ENCODE assay signal across 19 cellular contexts in genomic region chr10:94210465-94211186, GRCh38.
DNase-seq lines count a peak whose midpoint lies in the region; ATAC-seq and TF ChIP-seq lines count a peak whose summit lies in the region.
"Had no signal": no experiment of that assay in that cellular context is flagged by ENCODE, and none has a peak within 500 bp of the region (broad histone marks: within the 10 kb centered on the region; RNA-seq: fewer than 3 reads in every experiment).

No MANE protein-coding gene starts in this region.

- peaks cover 8% of the 10 kb centered on the region for H3K4me1 Mint-ChIP-seq in glutamatergic neuron (ENCODE audit: low read depth, unreplicated experiment)

- CTCF ChIA-PET in SK-N-SH (lab: Yijun Ruan, JAX), result interaction anchor here (0.9 to 2.2 kb wide), 6 partner anchors 10 to 294 kb away, joined by 3 to 5 read pairs (median 3); no protein-coding TSS in a partner anchor

- H3K4me3 ChIP-seq in SK-N-SH (ENCODE audit: low read depth in 2 of 2, low read length in 1 of 2) (no peak overlapping the region), ovary (no peak overlapping the region), tibial nerve (no peak overlapping the region)
- H3K4me3 ChIP-seq: BLaER1 treated with 17β-estradiol and CSF1 and Interleukin-3, amounts not matched to agents 10 nM and 100 nM; GM12878 had no signal

- TF ChIP-seq POLR2A in ovary (IDR thresholded peaks at IDR 0.05), result no peak
- TF ChIP-seq POLR2A in tibial nerve (IDR thresholded peaks at IDR 0.05), result no peak

- H3K27ac Mint-ChIP-seq in glutamatergic neuron (ENCODE audit: unreplicated experiment), result no peak overlapping the region
- H3K27ac Mint-ChIP-seq: T-cell had no signal

- no peaks in the 10 kb centered on the region for H3K27me3 Mint-ChIP-seq in glutamatergic neuron (ENCODE audit: unreplicated experiment)

- H3K9me3 ChIP-seq in SK-N-SH (no peaks in the 10 kb centered on the region), ovary (no peaks in the 10 kb centered on the region), tibial nerve (no peaks in the 10 kb centered on the region)
- H3K9me3 ChIP-seq: BLaER1 treated with 17β-estradiol and CSF1 and Interleukin-3, amounts not matched to agents 10 nM and 100 nM; neutrophil had no signal

- TF ChIP-seq RAD21 in SK-N-SH (IDR thresholded peaks at IDR 0.05; ENCODE audit: low read length), result no peak

- H3K27ac ChIP-seq in SK-N-SH (ENCODE audit: low read depth in 2 of 2, low read length in 1 of 2) (peak overlapping the region in 1 of 2 experiments; percentile 8; a peak in 2 of 4 replicates), ovary (peak overlapping the region; percentile 16 to 59), tibial nerve (peak overlapping the region in 3 of 4 donors; percentile 25 to 73 (median 58))
- H3K27ac ChIP-seq: BLaER1 treated with 17β-estradiol and CSF1 and Interleukin-3, amounts not matched to agents 10 nM and 100 nM; KMS-11; neutrophil had no signal

- ATAC-seq in SK-N-SH treated with all-trans-retinoic acid at 6 μM for 48 hours, result peak; percentile 20; the same call in 1 of the 3 replicates
- no peak for ATAC-seq in HG03280 (IDR thresholded peaks at IDR 0.05; ENCODE audit: unreplicated experiment)
- ATAC-seq: GM12878, HCT116, sciatic nerve, T-cell had no signal

- intact Hi-C loops in ovary (cut with DNase I), result loop anchor here in 1 of 4 donors (5.0 kb wide), 1 partner anchor 123 kb away; no protein-coding TSS in a partner anchor

- POLR2A ChIA-PET in SK-N-SH (lab: Yijun Ruan, JAX), result no interaction called here

- TF ChIP-seq EP300 in SK-N-SH (IDR thresholded peaks at IDR 0.05; ENCODE audit: borderline replicate concordance in 1 of 2, low read depth in 1 of 2, low read length in 1 of 2) (no peak), ovary (IDR thresholded peaks at IDR 0.05) (no peak), tibial nerve (IDR thresholded peaks at IDR 0.05) (no peak)

- TF ChIP-seq CTCF in SK-N-SH (IDR thresholded peaks at IDR 0.05) (no peak), glutamatergic neuron (IDR thresholded peaks at IDR 0.05; ENCODE audit: partially characterized antibody, unreplicated experiment) (no peak), ovary (IDR thresholded peaks at IDR 0.05) (no peak), tibial nerve (IDR thresholded peaks at IDR 0.05) (no peak)

- H3K4me3 Mint-ChIP-seq in glutamatergic neuron (ENCODE audit: unreplicated experiment), result peak overlapping the region; percentile 6
- H3K4me3 Mint-ChIP-seq: T-cell had no signal

- no peak overlapping the region for H3K9ac ChIP-seq in SK-N-SH
- H3K9ac ChIP-seq: BLaER1 treated with 17β-estradiol and CSF1 and Interleukin-3, amounts not matched to agents 10 nM and 100 nM; KMS-11 had no signal

- H3F3A ChIP-seq in SK-N-SH (replicated peaks; ENCODE audit: insufficient read depth), result no peaks in the 10 kb centered on the region

- no peak for DNase-seq in SK-N-SH
- no peak for DNase-seq in glutamatergic neuron
- DNase-seq in ovary, result peak in 4 of 5 donors; percentile 30 to 50 (median 45)
- DNase-seq in tibial nerve (ENCODE audit: low spot score in 2 of 2), result no peak
- DNase-seq in stimulated activated CD4-positive, alpha-beta T cell treated with anti-CD3 and anti-CD28 coated beads, Interleukin-4, amount 100 ng/mL, for 4 hours, result no peak
- no peak for DNase-seq in NCI-H2029 (lab: John Stamatoyannopoulos, UW)
- DNase-seq: activated CD4-positive, alpha-beta T cell treated with anti-CD3 and anti-CD28 coated beads, Interleukin-2, amount 50 U/mL, for 4 hours; GDM1; hypothalamus; NCI-H1105; T-cell had no signal

- WGBS in SK-N-SH (ENCODE audit: low lambda C conversion rate), result 79% methylated on average over 4 of the region's 4 CpGs
- 13 to 35% (median 15%) methylated on average over 4 of the region's 4 CpGs for WGBS in ovary, 3 donors
- 25 to 36% methylated on average over 4 of the region's 4 CpGs for WGBS in tibial nerve, 2 donors

- no peak overlapping the region for H2AFZ ChIP-seq in SK-N-SH (ENCODE audit: low read depth)

- H3K27me3 ChIP-seq in SK-N-SH (ENCODE audit: insufficient read depth) (no peaks in the 10 kb centered on the region), ovary (no peaks in the 10 kb centered on the region), tibial nerve (no peaks in the 10 kb centered on the region)
- H3K27me3 ChIP-seq: BLaER1 treated with 17β-estradiol and CSF1 and Interleukin-3, amounts not matched to agents 10 nM and 100 nM; neutrophil had no signal

- no peak overlapping the region for H3K4me2 ChIP-seq in SK-N-SH
- H3K4me2 ChIP-seq: BLaER1 treated with 17β-estradiol and CSF1 and Interleukin-3, amounts not matched to agents 10 nM and 100 nM; KMS-11 had no signal

- H3K36me3 Mint-ChIP-seq in glutamatergic neuron (ENCODE audit: unreplicated experiment), result no peaks in the 10 kb centered on the region
- H3K36me3 Mint-ChIP-seq: T-cell had no signal

- no peaks in the 10 kb centered on the region for H3K9me3 Mint-ChIP-seq in glutamatergic neuron (ENCODE audit: unreplicated experiment)

- H3K79me2 ChIP-seq in SK-N-SH (ENCODE audit: insufficient read depth), result no peaks in the 10 kb centered on the region

- H4K20me1 ChIP-seq in SK-N-SH (ENCODE audit: insufficient read depth), result no peaks in the 10 kb centered on the region
- H4K20me1 ChIP-seq: BLaER1 treated with 17β-estradiol and CSF1 and Interleukin-3, amounts not matched to agents 10 nM and 100 nM had no signal

- H3K9me2 ChIP-seq in SK-N-SH, result no peaks in the 10 kb centered on the region

- H3K4me1 ChIP-seq in SK-N-SH (ENCODE audit: control insufficient read depth in 1 of 2, insufficient read depth in 2 of 2, low read depth in 1 of 2, low read length in 1 of 2), result peaks cover 0 to 17% of the 10 kb centered on the region in 2 experiments; a peak in 2 of 4 replicates
- H3K4me1 ChIP-seq in ovary (ENCODE audit: insufficient read depth), result peaks cover 15% of the 10 kb centered on the region
- H3K4me1 ChIP-seq in tibial nerve, result peaks cover 0 to 59% (median 15%) of the 10 kb centered on the region in 4 donors

- no peaks in the 10 kb centered on the region for H3K36me3 ChIP-seq in SK-N-SH (replicated peaks in 1 of 2; ENCODE audit: control insufficient read depth in 1 of 2, insufficient read depth in 2 of 2, low read length in 1 of 2)
- no peaks in the 10 kb centered on the region for H3K36me3 ChIP-seq in ovary
- H3K36me3 ChIP-seq in tibial nerve, result no peaks in the 10 kb centered on the region
- H3K36me3 ChIP-seq: BLaER1 treated with 17β-estradiol and CSF1 and Interleukin-3, amounts not matched to agents 10 nM and 100 nM; neutrophil had no signal

TF ChIP-seq in SK-N-SH treated with all-trans-retinoic acid at 6 μM for 48 hours, 23 proteins besides CTCF, POLR2A, EP300 and RAD21:
- TF ChIP-seq TCF4 (CRISPR knock-in tag; IDR thresholded peaks at IDR 0.05; ENCODE audit: borderline replicate concordance), result no peak
- TF ChIP-seq ZFP30 (CRISPR knock-in tag; IDR thresholded peaks at IDR 0.05), result no peak
- TF ChIP-seq ZFP3 (CRISPR knock-in tag; IDR thresholded peaks at IDR 0.05), result no peak
- TF ChIP-seq ZC3H10 (CRISPR knock-in tag; IDR thresholded peaks at IDR 0.05), result no peak

TF ChIP-seq in SK-N-SH, 30 proteins besides CTCF, POLR2A, EP300 and RAD21:
- TF ChIP-seq RXRA (IDR thresholded peaks at IDR 0.05; ENCODE audit: borderline replicate concordance, low read depth) (no peak), YY1 (IDR thresholded peaks at IDR 0.05; ENCODE audit: low read depth) (no peak), SIN3A (IDR thresholded peaks at IDR 0.05; ENCODE audit: borderline replicate concordance, low read depth, low read length) (no peak), MXI1 (IDR thresholded peaks at IDR 0.05; ENCODE audit: low read depth, low read length) (no peak), TCF12 (IDR thresholded peaks at IDR 0.05) (no peak), POLR2AphosphoS5 (IDR thresholded peaks at IDR 0.05; ENCODE audit: low read depth, low read length) (no peak), ZBTB33 (IDR thresholded peaks at IDR 0.05; ENCODE audit: borderline replicate concordance, low read depth) (no peak), EZH2phosphoT487 (IDR thresholded peaks at IDR 0.05; ENCODE audit: borderline replicate concordance, low read depth) (no peak), NRF1 (IDR thresholded peaks at IDR 0.05; ENCODE audit: low read depth, low read length) (no peak), MEF2A (IDR thresholded peaks at IDR 0.05; ENCODE audit: borderline replicate concordance, low read depth) (no peak)
TF ChIP-seq in SK-N-SH: peak in this region for 0.

Comparison
In these comparisons a context has a peak if more than half of its experiments do, and no peak if none do; other contexts are left out.
1. DNase-seq: peak in ovary (4 of 5); none in SK-N-SH (single experiment), glutamatergic neuron (single experiment), tibial nerve (0 of 2), stimulated activated CD4-positive, alpha-beta T cell treated with anti-CD3 and anti-CD28 coated beads, Interleukin-4, amount 100 ng/mL, for 4 hours (0 of 2) and NCI-H2029 (single experiment).